ENCODE assay signal across 1 cellular context in the genomic region with DNA sequence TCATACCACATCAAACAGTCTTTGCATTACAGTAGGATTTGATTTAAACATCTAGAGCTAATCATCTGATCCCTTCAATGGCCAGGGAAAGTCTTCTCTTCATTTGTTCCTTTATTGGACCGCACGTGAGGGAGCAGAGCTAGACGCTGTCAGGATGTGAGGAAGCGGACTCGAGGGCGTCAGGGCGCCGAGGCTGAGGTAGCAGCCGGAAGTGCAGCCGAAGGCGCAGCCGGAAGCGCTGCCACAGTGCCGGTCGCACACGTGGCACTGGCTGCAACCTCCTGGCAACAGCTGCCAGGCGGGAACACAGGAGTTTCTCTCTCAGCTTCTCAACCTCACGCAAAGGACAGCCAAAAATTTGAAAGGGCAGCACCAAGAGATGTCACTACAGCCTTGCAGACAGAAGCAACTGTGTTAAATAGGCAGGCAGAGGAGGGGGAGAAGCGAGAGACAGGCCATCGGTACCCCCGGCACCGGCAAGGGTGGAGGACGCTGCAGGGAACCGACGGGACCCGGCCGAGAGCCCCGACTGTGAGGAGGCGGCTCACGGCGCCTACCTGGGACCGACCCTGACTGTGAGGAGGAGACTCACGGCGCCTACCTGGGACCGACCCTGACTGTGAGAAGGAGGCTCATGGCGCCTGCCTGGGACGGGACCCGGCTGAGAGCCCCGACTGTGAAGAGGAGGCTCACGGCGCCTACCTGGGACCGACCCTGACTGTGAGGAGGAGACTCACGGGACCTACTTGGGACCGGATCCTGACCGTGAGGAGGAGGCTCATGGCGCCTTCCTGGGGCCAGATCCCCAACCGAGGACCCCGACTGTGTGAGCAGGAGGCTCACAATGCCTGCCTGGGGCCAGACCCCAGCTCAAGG.
TF ChIP-seq lines count a peak whose summit lies in the region.

No MANE protein-coding gene starts in this region.

TF ChIP-seq in HepG2, 621 proteins besides CTCF, POLR2A, EP300 and RAD21 (continued from another document):
- TF ChIP-seq, protein P1, sequence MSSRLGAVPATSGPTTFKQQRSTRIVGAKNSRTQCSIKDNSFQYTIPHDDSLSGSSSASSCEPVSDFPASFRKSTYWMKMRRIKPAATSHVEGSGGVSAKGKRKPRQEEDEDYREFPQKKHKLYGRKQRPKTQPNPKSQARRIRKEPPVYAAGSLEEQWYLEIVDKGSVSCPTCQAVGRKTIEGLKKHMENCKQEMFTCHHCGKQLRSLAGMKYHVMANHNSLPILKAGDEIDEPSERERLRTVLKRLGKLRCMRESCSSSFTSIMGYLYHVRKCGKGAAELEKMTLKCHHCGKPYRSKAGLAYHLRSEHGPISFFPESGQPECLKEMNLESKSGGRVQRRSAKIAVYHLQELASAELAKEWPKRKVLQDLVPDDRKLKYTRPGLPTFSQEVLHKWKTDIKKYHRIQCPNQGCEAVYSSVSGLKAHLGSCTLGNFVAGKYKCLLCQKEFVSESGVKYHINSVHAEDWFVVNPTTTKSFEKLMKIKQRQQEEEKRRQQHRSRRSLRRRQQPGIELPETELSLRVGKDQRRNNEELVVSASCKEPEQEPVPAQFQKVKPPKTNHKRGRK (CRISPR knock-in tag; IDR thresholded peaks at IDR 0.05) = no peak
